ENCODE assay signal across 8 cellular contexts in the genomic region with DNA sequence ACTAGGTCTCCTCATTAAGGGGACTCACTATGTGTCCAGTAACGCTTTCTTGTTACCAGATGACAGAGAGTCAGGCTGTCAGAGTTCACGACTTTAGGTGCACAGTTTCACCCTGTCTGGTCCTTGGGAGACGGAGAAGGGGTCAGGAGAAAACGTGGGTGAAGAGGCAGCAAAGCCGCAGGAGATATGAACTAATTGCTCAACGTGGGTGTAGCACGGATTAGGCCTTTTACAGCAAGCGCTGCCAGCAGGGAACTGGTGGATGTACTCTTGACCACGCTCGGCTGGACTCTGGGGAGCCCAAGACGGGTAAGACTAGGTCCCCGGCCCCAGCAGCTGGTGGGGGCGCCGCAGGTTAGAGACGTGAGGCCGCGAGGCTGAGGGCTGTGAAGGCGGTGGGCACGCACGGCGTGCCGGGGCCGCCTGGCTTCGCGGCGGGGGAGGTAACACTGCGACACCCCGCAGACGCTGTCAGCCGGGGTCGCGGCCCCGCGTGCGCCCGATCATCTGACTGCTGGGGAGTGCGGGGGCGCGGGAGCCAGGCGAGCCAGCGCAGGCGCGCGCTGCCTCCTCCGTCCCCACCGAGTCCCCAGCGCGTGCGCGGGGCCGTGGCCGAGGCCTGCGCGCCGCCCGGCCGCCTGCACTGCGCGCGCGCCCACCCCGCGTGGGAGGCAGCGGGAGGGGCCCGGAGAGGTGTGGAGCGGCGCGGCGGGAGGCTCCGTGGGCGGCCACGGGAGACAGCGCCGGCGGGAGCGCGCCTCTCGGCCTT. TPM values are rescaled to one million over a fixed set of nuclear protein-coding genes. Genes with fewer than 3 reads are reported as not detected.
A peak's percentile ranks its signal among the peaks of the same experiment; 100 is the strongest.
DNase-seq lines count a peak whose midpoint lies in the region; ATAC-seq and TF ChIP-seq lines count a peak whose summit lies in the region.

Gene CLIP4, plus strand, starts transcription at position 575 of the 769 bp plus-strand sequence. CDS start 5,974 bp downstream, outside the sequence.

- H3K27ac ChIP-seq in CD8-positive, alpha-beta T cell (ENCODE audit: low read depth, low read length): peak within 1 kb of the TSS; percentile 86

- TF ChIP-seq POLR2A in NB4 (IDR thresholded peaks at IDR 0.05; ENCODE audit: extremely low read depth, insufficient read length): no peak

- POLR2A ChIA-PET in CD8-positive, alpha-beta T cell (lab: Charles Lee): interaction anchor here (0.8 to 5.5 kb wide), 7 partner anchors 19 to 221 kb away, joined by 3 to 35 read pairs (median 5); partner anchors contain the start of gene WDR43

- H3K9me3 Mint-ChIP-seq in CD8-positive, alpha-beta T cell: no peaks in the 10 kb centered on the region

- H3K27me3 ChIP-seq in CD8-positive, alpha-beta T cell (ENCODE audit: insufficient read depth, low read length): no peaks in the 10 kb centered on the region

- peaks cover 30% of the 10 kb centered on the region for H3K4me1 ChIP-seq in CD8-positive, alpha-beta T cell (ENCODE audit: insufficient read depth, low read length)
- no peaks in the 10 kb centered on the region for H3K4me1 ChIP-seq in mucosa of descending colon (ENCODE audit: low read depth)

- intact Hi-C loops in CD8-positive, alpha-beta T cell (cut with DNase I, micrococcal nuclease): loop anchor here (1.0 to 10.0 kb wide), 11 partner anchors 80 to 1224 kb away; partner anchors contain the start of genes PPP1CB (in 2 of the 2), WDR43 (in 2 of the 2), BABAM2 (in 1 of the 2) and RBKS (in 1 of the 2)
- intact Hi-C loops in mucosa of descending colon (cut with DNase I, micrococcal nuclease): no loop called here

- ATAC-seq in CD8-positive, alpha-beta T cell: peak; percentile 74
- ATAC-seq in GM21447 (IDR thresholded peaks at IDR 0.05; ENCODE audit: unreplicated experiment) (peak; percentile 33), mucosa of descending colon (peak; percentile 83)

- peak within 1 kb of the TSS; percentile 91 for H3K4me3 Mint-ChIP-seq in CD8-positive, alpha-beta T cell

- no peaks in the 10 kb centered on the region for H3K27me3 Mint-ChIP-seq in CD8-positive, alpha-beta T cell (ENCODE audit: low read depth)

- TF ChIP-seq CTCF in CD8-positive, alpha-beta T cell (IDR thresholded peaks at IDR 0.05): no peak
- no peak for TF ChIP-seq CTCF in NB4 (IDR thresholded peaks at IDR 0.05; ENCODE audit: low read depth, low read length)
- no peak for TF ChIP-seq CTCF in mucosa of descending colon (IDR thresholded peaks at IDR 0.05)

- peak within 1 kb of the TSS; percentile 80 for H3K4me3 ChIP-seq in CD8-positive, alpha-beta T cell (ENCODE audit: low read depth, low read length)
- H3K4me3 ChIP-seq in NB4 (ENCODE audit: low read depth, low read length) (peak within 1 kb of the TSS; percentile 66), mucosa of descending colon (peak within 1 kb of the TSS; percentile 34)

- peaks cover 44% of the 10 kb centered on the region for H3K4me1 Mint-ChIP-seq in CD8-positive, alpha-beta T cell (ENCODE audit: low read depth)

- CTCF ChIA-PET in CD8-positive, alpha-beta T cell (lab: Charles Lee): no interaction called here

- H3K36me3 ChIP-seq in CD8-positive, alpha-beta T cell (ENCODE audit: insufficient read depth, low read length): no peaks in the 10 kb centered on the region
- H3K36me3 ChIP-seq in mucosa of descending colon (ENCODE audit: low read depth): no peaks in the 10 kb centered on the region

- no peaks in the 10 kb centered on the region for H3K9me3 ChIP-seq in CD8-positive, alpha-beta T cell (ENCODE audit: low read length)
- H3K9me3 ChIP-seq in mucosa of descending colon: no peaks in the 10 kb centered on the region

- peaks cover 9% of the 10 kb centered on the region for H3K36me3 Mint-ChIP-seq in CD8-positive, alpha-beta T cell

- DNase-seq in CD8-positive, alpha-beta T cell: peak; percentile 51 to 80 (median 70)
- peak; percentile 65 for DNase-seq in NB4 (ENCODE audit: low read depth)
- peak; percentile 60 for DNase-seq in activated T-cell treated with anti-CD3 and anti-CD28 coated beads for 1 hour (ENCODE audit: low read depth)
- DNase-seq in epidermal melanocyte (ENCODE audit: insufficient read length, low spot score): peak; percentile 40
- peak; percentile 34 to 64 (median 63) for DNase-seq in mucosa of descending colon
- DNase-seq in stimulated activated CD8-positive, alpha-beta memory T cell treated with anti-CD3 and anti-CD28 coated beads, Interleukin-4, amount 100 ng/mL, for 1 hour (ENCODE audit: low read depth in 2 of 2, low spot score in 1 of 2): peak; percentile 28 to 52
- DNase-seq in NCI-H2029 (lab: John Stamatoyannopoulos, UW): no peak

- peak within 1 kb of the TSS; percentile 97 for H3K27ac Mint-ChIP-seq in CD8-positive, alpha-beta T cell

RNA-seq across cellular contexts. Expression of gene CLIP4, which starts in this region (rescaled TPM):
- total RNA-seq in CD8-positive, alpha-beta T cell: 10 to 100 TPM; 40.4 to 40.7 TPM
- total RNA-seq in mucosa of descending colon: 10 to 100 TPM in 1 of 3 donors, 1 to 10 TPM in 2; 2.6 to 48.1 (median 8.3) TPM

Comparison
In these comparisons a context has a peak if more than half of its experiments do, and no peak if none do; other contexts are left out.
1. ATAC-seq: peak in every context shown above with its lines; median percentile 83 in mucosa of descending colon; 74 in CD8-positive, alpha-beta T cell; 33 in GM21447.
2. intact Hi-C loops: an anchor here in CD8-positive, alpha-beta T cell (1.0 to 10.0 kb wide); none called in mucosa of descending colon.